17 cellular contexts compared by ENCODE assay signal in the genomic region with DNA sequence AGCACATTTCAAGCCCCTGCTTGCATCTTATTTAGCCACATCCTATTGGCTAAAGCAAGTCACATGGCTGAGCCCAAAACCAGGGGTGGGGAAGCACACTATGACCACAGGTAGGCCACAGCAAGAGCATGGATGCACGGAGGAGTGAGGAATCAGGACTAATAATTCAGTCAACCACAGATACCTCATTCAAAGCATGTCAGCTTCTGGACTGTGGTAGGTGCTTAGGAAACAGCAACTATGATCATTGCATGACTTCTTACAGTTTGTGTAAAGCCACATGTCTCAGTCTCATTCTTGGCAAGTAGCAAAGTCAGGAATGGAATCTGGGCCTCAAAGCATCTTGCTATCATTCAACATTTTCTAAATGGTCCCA.
DNase-seq lines count a peak whose midpoint lies in the region; ATAC-seq, FAIRE-seq and TF ChIP-seq lines count a peak whose summit lies in the region.
"Had no signal": no experiment of that assay in that cellular context is flagged by ENCODE, and none has a peak within 500 bp of the region (broad histone marks: within the 10 kb centered on the region; RNA-seq: fewer than 3 reads in every experiment).

No MANE protein-coding gene starts in this region.

- H2BK5ac ChIP-seq in mesenchymal stem cell (ENCODE audit: low read depth, low read length, poor library complexity, severe bottlenecking): no peak overlapping the region

- H3F3A ChIP-seq in PC-9 (ENCODE audit: insufficient read depth, low read depth): no peaks in the 10 kb centered on the region; the same call in 1 of the 2 replicates

- peaks cover 0 to 7% of the 10 kb centered on the region in 2 experiments for H3K27me3 ChIP-seq in mesenchymal stem cell (ENCODE audit: control insufficient read depth in 1 of 2, insufficient read depth in 1 of 2, low read length in 2 of 2)
- no peaks in the 10 kb centered on the region for H3K27me3 ChIP-seq in PC-9 (ENCODE audit: insufficient read depth, low read depth)
- H3K27me3 ChIP-seq: Peyer's patch had no signal

- H3K27ac ChIP-seq in mesenchymal stem cell (ENCODE audit: low read length, poor library complexity, severe bottlenecking): peak overlapping the region; percentile 59
- no peak overlapping the region for H3K27ac ChIP-seq in PC-9
- H3K27ac ChIP-seq: Peyer's patch had no signal

- H4K91ac ChIP-seq in mesenchymal stem cell (ENCODE audit: low read length): no peak overlapping the region

- intact Hi-C loops in PC-9 (cut with micrococcal nuclease; ENCODE audit: unreplicated experiment): no loop called here

- H3K18ac ChIP-seq in mesenchymal stem cell (ENCODE audit: low read depth in 1 of 2, low read length in 2 of 2): no peak overlapping the region

- no peak overlapping the region for H3K23ac ChIP-seq in mesenchymal stem cell (ENCODE audit: low read length in 2 of 2)

- H4K8ac ChIP-seq in mesenchymal stem cell (ENCODE audit: low read length): no peak overlapping the region

- H4K20me1 ChIP-seq in PC-9 (ENCODE audit: insufficient read depth): no peaks in the 10 kb centered on the region

- H2BK12ac ChIP-seq in mesenchymal stem cell (ENCODE audit: low read length in 2 of 2): no peak overlapping the region

- H3K4me2 ChIP-seq in mesenchymal stem cell (ENCODE audit: low read length, poor library complexity, severe bottlenecking) (no peak overlapping the region), PC-9 (no peak overlapping the region)

- ATAC-seq in GM18870 (IDR thresholded peaks at IDR 0.05; ENCODE audit: unreplicated experiment) (peak; percentile 53), HG02981 (IDR thresholded peaks at IDR 0.05; ENCODE audit: unreplicated experiment) (peak; percentile 75), HG02840 (IDR thresholded peaks at IDR 0.05; ENCODE audit: low FRiP score, unreplicated experiment) (no peak)
- ATAC-seq: Right ventricle myocardium inferior had no signal

- H3K79me2 ChIP-seq in PC-9 (ENCODE audit: low read depth): no peaks in the 10 kb centered on the region

- POLR2A ChIA-PET in PC-9 (lab: Charles Lee; ENCODE audit: unreplicated experiment): no interaction called here

- no peak overlapping the region for H3K9ac ChIP-seq in mesenchymal stem cell (ENCODE audit: low read length)

- H3K14ac ChIP-seq in mesenchymal stem cell (ENCODE audit: low read length in 2 of 2): no peak overlapping the region

- WGBS in mesenchymal stem cell: 57% methylated on average over 1 of the region's 1 CpG

- H3K4me3 ChIP-seq in mesenchymal stem cell (ENCODE audit: insufficient read depth in 1 of 2, low read depth in 1 of 2, low read length in 2 of 2) (no peak overlapping the region), PC-9 (no peak overlapping the region)
- H3K4me3 ChIP-seq: Peyer's patch had no signal

- TF ChIP-seq CTCF in PC-9 (conservative IDR thresholded peaks at IDR 0.05): no peak

- DNase-seq in mesenchymal stem cell: no peak
- no peak for DNase-seq in GM19239 (ENCODE audit: insufficient read length, low spot score)
- no peak for DNase-seq in nucleus accumbens (lab: John Stamatoyannopoulos, UW)
- DNase-seq in PC-9: no peak
- DNase-seq: Calu3; CD4-positive, alpha-beta memory T cell; H7; KG1; NCI-H1048; NCI-H146; NCI-H2081 treated with DMSO at 0.1 percent for 48 hours; NCI-H510A treated with DMSO at 0.1 percent for 48 hours; Peyer's patch had no signal

- no peaks in the 10 kb centered on the region for H3K79me1 ChIP-seq in mesenchymal stem cell (replicated peaks; ENCODE audit: low read length, poor library complexity, severe bottlenecking)

- no peak overlapping the region for H3K4ac ChIP-seq in mesenchymal stem cell (ENCODE audit: low read depth in 1 of 2, low read length in 2 of 2)

- no peak overlapping the region for H2BK120ac ChIP-seq in mesenchymal stem cell (ENCODE audit: low read depth, low read length)

- no peaks in the 10 kb centered on the region for H3K9me2 ChIP-seq in PC-9 (ENCODE audit: insufficient read depth)

- H3K36me3 ChIP-seq in mesenchymal stem cell (ENCODE audit: control insufficient read depth in 1 of 2, insufficient read depth in 2 of 2, low read depth in 1 of 2, low read length in 2 of 2) (no peaks in the 10 kb centered on the region), PC-9 (ENCODE audit: low read depth) (no peaks in the 10 kb centered on the region)
- H3K36me3 ChIP-seq: Peyer's patch had no signal

- H3K4me1 ChIP-seq in mesenchymal stem cell (ENCODE audit: control insufficient read depth, insufficient read depth, low read depth, low read length): peaks cover 13% of the 10 kb centered on the region
- H3K4me1 ChIP-seq in PC-9 (replicated peaks; ENCODE audit: insufficient read depth): peaks cover 25% of the 10 kb centered on the region
- H3K4me1 ChIP-seq: Peyer's patch had no signal

- no peak overlapping the region for H2AFZ ChIP-seq in mesenchymal stem cell (ENCODE audit: low read depth, low read length)
- H2AFZ ChIP-seq in PC-9: no peak overlapping the region

- CTCF ChIA-PET in PC-9 (lab: Charles Lee): no interaction called here

- peak overlapping the region; percentile 88 for H2AK5ac ChIP-seq in mesenchymal stem cell (ENCODE audit: low read length, severe bottlenecking)

- no TSS peak for BruUV-seq in PC-9 (replicated peaks; lab: Mats Ljungman, UMichigan)

- no peak for FAIRE-seq in GM19239 (lab: Jason Lieb, UNC)

- no peak overlapping the region for H2BK15ac ChIP-seq in mesenchymal stem cell (ENCODE audit: low read depth, poor library complexity, severe bottlenecking)

- H3K9me3 ChIP-seq in mesenchymal stem cell (ENCODE audit: control insufficient read depth, low read length): peaks cover 6% of the 10 kb centered on the region
- no peaks in the 10 kb centered on the region for H3K9me3 ChIP-seq in PC-9 (ENCODE audit: insufficient read depth, low read depth)
- H3K9me3 ChIP-seq: Peyer's patch had no signal
